Comparison of ENCODE assay signal across 10 cellular contexts in genomic region chr7:33982425-33982786, GRCh38.
DNase-seq lines count a peak whose midpoint lies in the region; ATAC-seq, FAIRE-seq and TF ChIP-seq lines count a peak whose summit lies in the region.
"Had no signal": no experiment of that assay in that cellular context is flagged by ENCODE, and none has a peak within 500 bp of the region (broad histone marks: within the 10 kb centered on the region; RNA-seq: fewer than 3 reads in every experiment).

No MANE protein-coding gene starts in this region.

- POLR2A ChIA-PET in AG04450 (lab: Yijun Ruan, JAX), result no interaction called here

- H3K4me3 ChIP-seq in AG04450 (ENCODE audit: low read depth, low read length), result no peak overlapping the region
- H3K4me3 ChIP-seq: psoas muscle had no signal

- CTCF ChIA-PET in AG04450 (lab: Charles Lee), result interaction anchor here (0.6 to 3.4 kb wide), 41 partner anchors 9 to 1491 kb away, joined by 3 to 58 read pairs (median 4); no protein-coding TSS in a partner anchor

- no peak for DNase-seq in AG04450 (ENCODE audit: low read depth, low spot score)
- DNase-seq in HTR-8/SVneo (ENCODE audit: insufficient read length, low spot score), result peak; percentile 14
- peak; percentile 12 for DNase-seq in amniotic stem cell (lab: John Stamatoyannopoulos, UW)
- DNase-seq in kidney glomerular epithelial cell (lab: John Stamatoyannopoulos, UW), result peak; percentile 5
- no peak for DNase-seq in NCI-H69 (lab: John Stamatoyannopoulos, UW)
- DNase-seq in activated naive CD8-positive, alpha-beta T cell treated with anti-CD3 and anti-CD28 coated beads for 36 hours, result no peak
- DNase-seq: psoas muscle; stimulated activated naive CD4-positive, alpha-beta T cell had no signal

- no peak overlapping the region for H3K27ac ChIP-seq in AG04450 (ENCODE audit: low read depth, low read length)
- H3K27ac ChIP-seq: psoas muscle had no signal

- no peak for ATAC-seq in HG02759 (IDR thresholded peaks at IDR 0.05; ENCODE audit: unreplicated experiment)
- ATAC-seq in HG03045 (IDR thresholded peaks at IDR 0.05; ENCODE audit: unreplicated experiment), result no peak

- H3K4me1 Mint-ChIP-seq in activated naive CD8-positive, alpha-beta T cell treated with anti-CD3 and anti-CD28 coated beads for 36 hours, result no peaks in the 10 kb centered on the region

- H3K4me3 Mint-ChIP-seq in activated naive CD8-positive, alpha-beta T cell treated with anti-CD3 and anti-CD28 coated beads for 36 hours, result no peak overlapping the region

- no peak overlapping the region for H3K27ac Mint-ChIP-seq in activated naive CD8-positive, alpha-beta T cell treated with anti-CD3 and anti-CD28 coated beads for 36 hours

- TF ChIP-seq CTCF in AG04450 (IDR thresholded peaks at IDR 0.05; ENCODE audit: low read depth, low read length), result peak; percentile 72

- no peaks in the 10 kb centered on the region for H3K36me3 Mint-ChIP-seq in activated naive CD8-positive, alpha-beta T cell treated with anti-CD3 and anti-CD28 coated beads for 36 hours

- no peaks in the 10 kb centered on the region for H3K27me3 Mint-ChIP-seq in activated naive CD8-positive, alpha-beta T cell treated with anti-CD3 and anti-CD28 coated beads for 36 hours

- FAIRE-seq in HTR-8/SVneo (lab: Jason Lieb, UNC), result no peak

- no peaks in the 10 kb centered on the region for H3K9me3 ChIP-seq in AG04450 (ENCODE audit: control insufficient read depth, insufficient read depth, low read length)
- H3K9me3 ChIP-seq: psoas muscle had no signal

- no peaks in the 10 kb centered on the region for H3K27me3 ChIP-seq in AG04450 (ENCODE audit: control insufficient read depth, insufficient read depth, low read length)

- no peaks in the 10 kb centered on the region for H3K9me3 Mint-ChIP-seq in activated naive CD8-positive, alpha-beta T cell treated with anti-CD3 and anti-CD28 coated beads for 36 hours

Comparison
In these comparisons a context has a peak if more than half of its experiments do, and no peak if none do; other contexts are left out.
1. DNase-seq: peak in HTR-8/SVneo (single experiment), amniotic stem cell (single experiment) and kidney glomerular epithelial cell (single experiment); none in AG04450 (single experiment), NCI-H69 (single experiment) and activated naive CD8-positive, alpha-beta T cell treated with anti-CD3 and anti-CD28 coated beads for 36 hours (single experiment).